1 cellular context compared by ENCODE assay signal in genomic region chr12:11684811-11685210, GRCh38.
TF ChIP-seq lines count a peak whose summit lies in the region.

No MANE protein-coding gene starts in this region.

TF ChIP-seq in GM23338, 12 proteins besides CTCF, POLR2A, EP300 and RAD21 (continued from another document):
- TF ChIP-seq ZNF462 (CRISPR knock-in tag; IDR thresholded peaks at IDR 0.05) (no peak), NANOG (IDR thresholded peaks at IDR 0.05; ENCODE audit: borderline replicate concordance) (no peak), JUNB (IDR thresholded peaks at IDR 0.05; ENCODE audit: unreplicated experiment) (no peak), POLR2AphosphoS5 (IDR thresholded peaks at IDR 0.05; ENCODE audit: low read depth) (no peak), ZNF331 (CRISPR knock-in tag; IDR thresholded peaks at IDR 0.05; ENCODE audit: low read depth) (no peak), ETS1 (IDR thresholded peaks at IDR 0.05) (no peak), STAT1 (IDR thresholded peaks at IDR 0.05; ENCODE audit: unreplicated experiment) (no peak), REST (IDR thresholded peaks at IDR 0.05; ENCODE audit: unreplicated experiment) (no peak), CREB1 (CRISPR knock-in tag; IDR thresholded peaks at IDR 0.05; ENCODE audit: low read depth) (no peak), ZNF114 (CRISPR knock-in tag; IDR thresholded peaks at IDR 0.05) (no peak)
